ENCODE assay signal across 27 cellular contexts in the genomic region with DNA sequence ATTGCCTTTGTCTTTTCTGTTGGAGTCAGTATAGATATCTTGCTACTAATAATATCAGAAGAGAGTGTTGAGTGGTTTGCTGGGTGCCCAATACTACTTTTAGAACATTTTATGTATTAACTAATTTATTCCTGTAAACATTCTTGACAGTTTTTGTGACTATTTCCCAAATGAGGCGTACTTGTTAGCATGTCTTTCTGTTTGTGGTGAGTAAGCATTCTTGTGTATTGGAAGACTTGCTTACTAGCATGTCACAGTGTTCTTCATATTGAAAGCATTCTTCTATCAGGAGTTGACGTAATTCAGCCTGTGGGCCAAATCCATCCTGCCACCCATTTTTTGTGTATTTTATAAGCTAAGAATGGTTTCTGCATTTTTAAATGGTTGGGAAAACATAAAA.
"Had no signal": no experiment of that assay in that cellular context is flagged by ENCODE, and none has a peak within 500 bp of the region (broad histone marks: within the 10 kb centered on the region; RNA-seq: fewer than 3 reads in every experiment).

No MANE protein-coding gene starts in this region.

- ATAC-seq: activated naive CD4-positive, alpha-beta T cell treated with anti-CD3 and anti-CD28 coated beads, Interleukin-2, amount 50 U/mL, for 72 hours; activated T-cell treated with anti-CD3 and anti-CD28 coated beads, Interleukin-2, amount 50 U/mL, for 72 hours; body of pancreas; gastrocnemius medialis; naive thymus-derived CD8-positive, alpha-beta T cell; pancreas; psoas muscle; stimulated activated effector memory CD8-positive, alpha-beta T cell treated with anti-CD3 and anti-CD28 coated beads, Interleukin-12 subunit alpha, Interleukin-12 subunit beta, amount 100 ng/mL, for 72 hours; upper lobe of right lung had no signal

- H3K4me1 ChIP-seq: body of pancreas, gastrocnemius medialis, pancreas, psoas muscle, sigmoid colon, tibial artery, upper lobe of right lung had no signal

- H3K9me3 Mint-ChIP-seq: activated naive CD4-positive, alpha-beta T cell treated with anti-CD3 and anti-CD28 coated beads, Interleukin-2, amount 50 U/mL, for 72 hours; activated T-cell treated with anti-CD3 and anti-CD28 coated beads, Interleukin-2, amount 50 U/mL, for 72 hours; memory B cell; neural crest cell; stimulated activated effector memory CD8-positive, alpha-beta T cell treated with anti-CD3 and anti-CD28 coated beads, Interleukin-12 subunit alpha, Interleukin-12 subunit beta, amount 100 ng/mL, for 72 hours; stimulated activated naive CD8-positive, alpha-beta T cell treated with anti-CD3 and anti-CD28 coated beads, Interleukin-15, Interleukin-2, amounts not matched to agents 100 ng/mL and 50 ng/mL, for 24 hours; T-helper 2 cell treated with Interferon-gamma antibody and Interleukin-4, amounts not matched to agents 5 μg/mL and 100 μg/mL, for 36 hours had no signal

- H3K27me3 Mint-ChIP-seq: memory B cell; stimulated activated naive CD8-positive, alpha-beta T cell treated with anti-CD3 and anti-CD28 coated beads, Interleukin-15, Interleukin-2, amounts not matched to agents 100 ng/mL and 50 ng/mL, for 24 hours had no signal

- H3K4me1 Mint-ChIP-seq: naive thymus-derived CD8-positive, alpha-beta T cell; neural crest cell had no signal

- H3K4me3 Mint-ChIP-seq: activated T-cell treated with anti-CD3 and anti-CD28 coated beads, Interleukin-2, amount 50 U/mL, for 72 hours; memory B cell; naive thymus-derived CD8-positive, alpha-beta T cell; neural crest cell; stimulated activated effector memory CD8-positive, alpha-beta T cell treated with anti-CD3 and anti-CD28 coated beads, Interleukin-12 subunit alpha, Interleukin-12 subunit beta, amount 100 ng/mL, for 72 hours; stimulated activated naive CD8-positive, alpha-beta T cell treated with anti-CD3 and anti-CD28 coated beads, Interleukin-15, Interleukin-2, amounts not matched to agents 100 ng/mL and 50 ng/mL, for 24 hours; T-helper 2 cell treated with Interferon-gamma antibody and Interleukin-4, amounts not matched to agents 5 μg/mL and 100 μg/mL, for 36 hours had no signal

- H3K27me3 ChIP-seq: body of pancreas, cardiac muscle cell, gastrocnemius medialis, hepatocyte, pancreas, sigmoid colon, tibial artery, upper lobe of right lung had no signal

- H3K36me3 ChIP-seq: cardiac muscle cell, gastrocnemius medialis, pancreas, sigmoid colon, tibial artery, upper lobe of right lung had no signal

- H3K36me3 Mint-ChIP-seq: activated naive CD4-positive, alpha-beta T cell treated with anti-CD3 and anti-CD28 coated beads, Interleukin-2, amount 50 U/mL, for 72 hours; naive thymus-derived CD8-positive, alpha-beta T cell; stimulated activated effector memory CD8-positive, alpha-beta T cell treated with anti-CD3 and anti-CD28 coated beads, Interleukin-12 subunit alpha, Interleukin-12 subunit beta, amount 100 ng/mL, for 72 hours had no signal

- H3K4me3 ChIP-seq: body of pancreas, cardiac muscle cell, gastrocnemius medialis, hepatocyte, pancreas, psoas muscle, sigmoid colon, tibial artery, upper lobe of right lung had no signal

- H3K27ac ChIP-seq: body of pancreas, cardiac muscle cell, gastrocnemius medialis, hepatocyte, pancreas, psoas muscle, sigmoid colon, tibial artery, upper lobe of right lung had no signal

- H3K9me3 ChIP-seq: body of pancreas, gastrocnemius medialis, pancreas, psoas muscle, sigmoid colon, tibial artery, upper lobe of right lung had no signal

- H3K27ac Mint-ChIP-seq: activated naive CD4-positive, alpha-beta T cell treated with anti-CD3 and anti-CD28 coated beads, Interleukin-2, amount 50 U/mL, for 72 hours; activated T-cell treated with anti-CD3 and anti-CD28 coated beads, Interleukin-2, amount 50 U/mL, for 72 hours; memory B cell; naive thymus-derived CD8-positive, alpha-beta T cell; stimulated activated effector memory CD8-positive, alpha-beta T cell treated with anti-CD3 and anti-CD28 coated beads, Interleukin-12 subunit alpha, Interleukin-12 subunit beta, amount 100 ng/mL, for 72 hours; stimulated activated naive CD8-positive, alpha-beta T cell treated with anti-CD3 and anti-CD28 coated beads, Interleukin-15, Interleukin-2, amounts not matched to agents 100 ng/mL and 50 ng/mL, for 24 hours; T-helper 2 cell treated with Interferon-gamma antibody and Interleukin-4, amounts not matched to agents 5 μg/mL and 100 μg/mL, for 36 hours had no signal

- DNase-seq: activated CD4-positive, alpha-beta T cell treated with anti-CD3 and anti-CD28 coated beads for 4 hours; activated CD4-positive, alpha-beta T cell treated with anti-CD3 and anti-CD28 coated beads, Interleukin-2, amount 50 U/mL, for 4 hours; activated naive CD4-positive, alpha-beta T cell; activated T-cell treated with anti-CD3 and anti-CD28 coated beads for 4 hours; activated T-cell treated with anti-CD3 and anti-CD28 coated beads, Interleukin-2, amount 50 U/mL, for 72 hours; anterior cingulate cortex; body of pancreas; cortex of kidney; gastrocnemius medialis; naive thymus-derived CD8-positive, alpha-beta T cell; nucleus accumbens; pancreas; psoas muscle; sigmoid colon; small intestine; stimulated activated CD4-positive, alpha-beta T cell treated with anti-CD3 and anti-CD28 coated beads, Interleukin-4, amount 100 ng/mL, for 24 hours; T-helper 1 cell; tibial artery; upper lobe of right lung had no signal
